ENCODE assay signal across 9 cellular contexts in the genomic region with DNA sequence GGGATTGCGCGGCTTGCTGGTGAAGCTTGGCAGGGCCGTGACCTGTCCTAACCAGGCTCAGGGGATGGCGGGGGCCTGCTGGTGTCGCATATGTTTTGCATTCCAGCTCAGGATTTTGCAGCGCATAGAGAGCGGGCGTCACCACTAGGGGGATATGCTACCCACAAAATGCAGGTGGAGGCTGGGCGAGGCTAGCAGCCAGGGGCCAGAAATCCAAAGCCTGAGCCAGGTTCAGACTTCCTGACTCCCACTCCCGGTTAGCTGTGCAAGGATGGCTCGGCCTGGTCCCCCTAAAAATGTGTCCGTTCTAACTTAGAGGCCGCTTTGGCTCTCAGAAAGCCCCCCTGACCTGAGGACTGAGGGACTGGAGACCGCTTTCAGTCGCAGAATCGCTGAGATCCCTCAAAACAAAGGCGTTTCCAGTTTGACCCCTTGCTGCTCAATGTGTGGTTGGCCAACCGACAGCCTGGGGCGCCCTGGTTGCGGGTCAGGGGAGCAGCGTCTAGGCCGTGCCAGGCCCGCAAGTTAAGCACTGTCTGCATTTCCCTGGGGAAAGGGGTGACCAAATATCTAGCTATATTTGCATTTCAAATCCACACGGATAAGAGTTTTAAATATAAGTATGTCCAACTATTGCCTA.
A peak's percentile ranks its signal among the peaks of the same experiment; 100 is the strongest.
DNase-seq lines count a peak whose midpoint lies in the region; ATAC-seq and TF ChIP-seq lines count a peak whose summit lies in the region.
"Had no signal": no experiment of that assay in that cellular context is flagged by ENCODE, and none has a peak within 500 bp of the region (broad histone marks: within the 10 kb centered on the region; RNA-seq: fewer than 3 reads in every experiment).

No MANE protein-coding gene starts in this region.

- H3K27ac ChIP-seq in cardiac muscle cell (no peak overlapping the region), stomach (peak overlapping the region in 2 of 5 donors; percentile 86 to 90)
- H3K27ac ChIP-seq: right lobe of liver had no signal

- POLR2A ChIA-PET in HEK293T (lab: Yijun Ruan, JAX): no interaction called here

- CTCF ChIA-PET in HEK293T (lab: Yijun Ruan, JAX): no interaction called here

- peaks cover 10% of the 10 kb centered on the region for H3K4me1 Mint-ChIP-seq in HFFc6 (ENCODE audit: low read depth)
- peaks cover 14% of the 10 kb centered on the region for H3K4me1 Mint-ChIP-seq in activated CD4-positive, alpha-beta T cell treated with anti-CD3 and anti-CD28 coated beads, Interleukin-2, amount 10 ng/mL, durations not matched to agents 24 days and 14 days
- H3K4me1 Mint-ChIP-seq in stimulated activated effector memory CD8-positive, alpha-beta T cell treated with anti-CD3 and anti-CD28 coated beads, Interleukin-12 subunit alpha, Interleukin-12 subunit beta, amount 100 ng/mL, for 72 hours: peaks cover 18% of the 10 kb centered on the region

- H3K4me3 ChIP-seq in AG10803 (ENCODE audit: low read length): peak overlapping the region; percentile 72
- no peak overlapping the region for H3K4me3 ChIP-seq in cardiac muscle cell
- H3K4me3 ChIP-seq in stomach: peak overlapping the region in 2 of 4 donors; percentile 67 to 68
- H3K4me3 ChIP-seq: right lobe of liver had no signal

- TF ChIP-seq POLR2A in stomach (IDR thresholded peaks at IDR 0.05): no peak

- H3K9me3 Mint-ChIP-seq in HFFc6: no peaks in the 10 kb centered on the region
- H3K9me3 Mint-ChIP-seq in activated CD4-positive, alpha-beta T cell treated with anti-CD3 and anti-CD28 coated beads, Interleukin-2, amount 10 ng/mL, durations not matched to agents 24 days and 14 days: no peaks in the 10 kb centered on the region
- no peaks in the 10 kb centered on the region for H3K9me3 Mint-ChIP-seq in stimulated activated effector memory CD8-positive, alpha-beta T cell treated with anti-CD3 and anti-CD28 coated beads, Interleukin-12 subunit alpha, Interleukin-12 subunit beta, amount 100 ng/mL, for 72 hours

- DNase-seq in AG10803 (ENCODE audit: low read depth) (peak; percentile 49), HFFc6 (peak; percentile 32), cardiac muscle cell (ENCODE audit: low read depth in 1 of 2, low spot score in 1 of 2) (peak in 1 of 2 donors; percentile 65), stomach (no peak), HEK293T (ENCODE audit: extremely low spot score) (no peak), amniotic stem cell (lab: John Stamatoyannopoulos, UW) (no peak)
- peak; percentile 85 for DNase-seq in activated CD4-positive, alpha-beta T cell treated with anti-CD3 and anti-CD28 coated beads, Interleukin-2, amount 10 ng/mL, durations not matched to agents 24 days and 14 days
- DNase-seq in stimulated activated effector memory CD8-positive, alpha-beta T cell treated with anti-CD3 and anti-CD28 coated beads, Interleukin-12 subunit alpha, Interleukin-12 subunit beta, amount 100 ng/mL, for 72 hours (ENCODE audit: low spot score in 2 of 2): peak; percentile 31 to 83

- peak overlapping the region; percentile 86 for H3K27ac Mint-ChIP-seq in HFFc6
- peak overlapping the region; percentile 97 for H3K27ac Mint-ChIP-seq in activated CD4-positive, alpha-beta T cell treated with anti-CD3 and anti-CD28 coated beads, Interleukin-2, amount 10 ng/mL, durations not matched to agents 24 days and 14 days
- H3K27ac Mint-ChIP-seq in stimulated activated effector memory CD8-positive, alpha-beta T cell treated with anti-CD3 and anti-CD28 coated beads, Interleukin-12 subunit alpha, Interleukin-12 subunit beta, amount 100 ng/mL, for 72 hours: peak overlapping the region; percentile 88

- peaks cover 1% of the 10 kb centered on the region; the same call in 1 of the 2 replicates for H3K27me3 Mint-ChIP-seq in HFFc6 (ENCODE audit: insufficient read depth)
- no peaks in the 10 kb centered on the region for H3K27me3 Mint-ChIP-seq in activated CD4-positive, alpha-beta T cell treated with anti-CD3 and anti-CD28 coated beads, Interleukin-2, amount 10 ng/mL, durations not matched to agents 24 days and 14 days

- H3K36me3 ChIP-seq in cardiac muscle cell: no peaks in the 10 kb centered on the region
- H3K36me3 ChIP-seq in stomach: no peaks in the 10 kb centered on the region
- H3K36me3 ChIP-seq: right lobe of liver had no signal

- TF ChIP-seq EP300 in stomach (IDR thresholded peaks at IDR 0.05): no peak

- TF ChIP-seq CTCF in AG10803 (conservative IDR thresholded peaks at IDR 0.05; ENCODE audit: low read length) (peak; percentile 50), HFFc6 (IDR thresholded peaks at IDR 0.05) (peak; percentile 73), cardiac muscle cell (IDR thresholded peaks at IDR 0.05; ENCODE audit: low read depth, low read length) (peak; percentile 49), stomach (IDR thresholded peaks at IDR 0.05) (peak in 2 of 7 experiments; percentile 25 to 42)

- H3K27me3 ChIP-seq in cardiac muscle cell (no peaks in the 10 kb centered on the region), stomach (no peaks in the 10 kb centered on the region)
- H3K27me3 ChIP-seq: right lobe of liver had no signal

- H3K4me3 Mint-ChIP-seq in HFFc6: peak overlapping the region; percentile 90
- H3K4me3 Mint-ChIP-seq in activated CD4-positive, alpha-beta T cell treated with anti-CD3 and anti-CD28 coated beads, Interleukin-2, amount 10 ng/mL, durations not matched to agents 24 days and 14 days: peak overlapping the region; percentile 94
- peak overlapping the region; percentile 88 for H3K4me3 Mint-ChIP-seq in stimulated activated effector memory CD8-positive, alpha-beta T cell treated with anti-CD3 and anti-CD28 coated beads, Interleukin-12 subunit alpha, Interleukin-12 subunit beta, amount 100 ng/mL, for 72 hours

- H3K9me3 ChIP-seq in cardiac muscle cell (ENCODE audit: low read depth): no peaks in the 10 kb centered on the region
- no peaks in the 10 kb centered on the region for H3K9me3 ChIP-seq in stomach
- H3K9me3 ChIP-seq: right lobe of liver had no signal

- ATAC-seq in stimulated activated effector memory CD8-positive, alpha-beta T cell treated with anti-CD3 and anti-CD28 coated beads, Interleukin-12 subunit alpha, Interleukin-12 subunit beta, amount 100 ng/mL, for 72 hours: peak; percentile 33

- intact Hi-C loops in activated CD4-positive, alpha-beta T cell treated with anti-CD3 and anti-CD28 coated beads, Interleukin-2, amount 10 ng/mL, durations not matched to agents 24 days and 14 days (cut with micrococcal nuclease): loop anchor here (1.0 kb wide), 1 partner anchor 18 kb away; no protein-coding TSS in a partner anchor
- intact Hi-C loops in stomach (cut with DNase I; ENCODE audit: low total_unique reads): no loop called here

- 0 to 3% (median 0%) methylated on average over 13 to 24 of the region's 24 CpGs; no CpG with 5 or more reads in 2 of the 5 donors for WGBS in stomach, 5 donors

- H3K4me1 ChIP-seq in cardiac muscle cell (ENCODE audit: low read depth) (no peaks in the 10 kb centered on the region), stomach (peaks cover 0 to 12% (median 0%) of the 10 kb centered on the region in 4 donors)
- H3K4me1 ChIP-seq: right lobe of liver had no signal

- H3K36me3 Mint-ChIP-seq in HFFc6 (ENCODE audit: low read depth): peaks cover 4% of the 10 kb centered on the region; the same call in 1 of the 2 replicates
- H3K36me3 Mint-ChIP-seq in activated CD4-positive, alpha-beta T cell treated with anti-CD3 and anti-CD28 coated beads, Interleukin-2, amount 10 ng/mL, durations not matched to agents 24 days and 14 days (ENCODE audit: low read depth): peaks cover 24% of the 10 kb centered on the region
- H3K36me3 Mint-ChIP-seq in stimulated activated effector memory CD8-positive, alpha-beta T cell treated with anti-CD3 and anti-CD28 coated beads, Interleukin-12 subunit alpha, Interleukin-12 subunit beta, amount 100 ng/mL, for 72 hours: peaks cover 29% of the 10 kb centered on the region

TF ChIP-seq in HEK293T, 16 proteins besides CTCF, POLR2A, EP300 and RAD21:
- no peak for TF ChIP-seq FOXM1 (IDR thresholded peaks at IDR 0.05; ENCODE audit: borderline replicate concordance)
- no peak for TF ChIP-seq CTBP1 (IDR thresholded peaks at IDR 0.05; ENCODE audit: borderline replicate concordance)
- no peak for TF ChIP-seq SP1 (IDR thresholded peaks at IDR 0.05)
- no peak for TF ChIP-seq L3MBTL2 (conservative IDR thresholded peaks at IDR 0.05)
- TF ChIP-seq ARNT (IDR thresholded peaks at IDR 0.05): no peak
- no peak for TF ChIP-seq HDGF (IDR thresholded peaks at IDR 0.05; ENCODE audit: borderline replicate concordance)
- TF ChIP-seq ZNF384 (IDR thresholded peaks at IDR 0.05): no peak
- no peak for TF ChIP-seq SUZ12 (IDR thresholded peaks at IDR 0.05)
TF ChIP-seq in HEK293T: peak in this region for 0.

Comparison
In these comparisons a context has a peak if more than half of its experiments do, and no peak if none do; other contexts are left out.
1. DNase-seq: peak in AG10803 (single experiment), HFFc6 (single experiment), activated CD4-positive, alpha-beta T cell treated with anti-CD3 and anti-CD28 coated beads, Interleukin-2, amount 10 ng/mL, durations not matched to agents 24 days and 14 days (single experiment) and stimulated activated effector memory CD8-positive, alpha-beta T cell treated with anti-CD3 and anti-CD28 coated beads, Interleukin-12 subunit alpha, Interleukin-12 subunit beta, amount 100 ng/mL, for 72 hours (2 of 2); none in stomach (single experiment), HEK293T (single experiment) and amniotic stem cell (single experiment).
2. Peak in every context shown above with its lines, with median percentiles within 50 percentile points of each other: H3K27ac Mint-ChIP-seq and H3K4me3 Mint-ChIP-seq.